ENCODE assay signal across 20 cellular contexts in genomic region chr5:3195991-3196390, GRCh38.
"Had no signal": no experiment of that assay in that cellular context is flagged by ENCODE, and none has a peak within 500 bp of the region (broad histone marks: within the 10 kb centered on the region; RNA-seq: fewer than 3 reads in every experiment).

No MANE protein-coding gene starts in this region.

- H3K4me1 ChIP-seq: adrenal gland, ascending aorta, colonic mucosa, gastroesophageal sphincter, lower lobe of right lung, vagina had no signal

- H3K27me3 Mint-ChIP-seq: central memory CD8-positive, alpha-beta T cell had no signal

- H3K27ac ChIP-seq: adrenal gland, ascending aorta, brain microvascular endothelial cell, colonic mucosa, dorsolateral prefrontal cortex, gastroesophageal sphincter, lower lobe of right lung, vagina had no signal

- H3K4me3 ChIP-seq: adrenal gland, ascending aorta, colonic mucosa, dorsolateral prefrontal cortex, gastroesophageal sphincter, lower lobe of right lung, vagina had no signal

- H3K36me3 Mint-ChIP-seq: naive B cell; stimulated activated naive B cell treated with anti-CD40 and anti-IgM and Interleukin-4, amounts not matched to agents 10 μg/mL and 1 μg/mL and 100 μg/mL, for 72 hours had no signal

- H3K4me3 Mint-ChIP-seq: activated T-cell treated with anti-CD3 and anti-CD28 coated beads, Interleukin-2, amount 50 U/mL, for 24 hours; activated T-helper 17 cell treated with anti-CD3 and anti-CD28 coated beads, Interleukin-2, amount 50 U/mL, for 72 hours; central memory CD8-positive, alpha-beta T cell; naive B cell; stimulated activated naive B cell treated with anti-CD40 and anti-IgM and Interleukin-4, amounts not matched to agents 10 μg/mL and 1 μg/mL and 100 μg/mL, for 72 hours had no signal

- ATAC-seq: activated naive CD4-positive, alpha-beta T cell treated with anti-CD3 and anti-CD28 coated beads, Interleukin-2, amount 50 U/mL, for 72 hours; activated T-helper 17 cell treated with anti-CD3 and anti-CD28 coated beads, Interleukin-2, amount 50 U/mL, for 72 hours; gastroesophageal sphincter; lower lobe of right lung; stimulated activated naive B cell treated with anti-CD40 and anti-IgM and Interleukin-4, amounts not matched to agents 10 μg/mL and 1 μg/mL and 100 μg/mL, for 72 hours had no signal

- H3K27ac Mint-ChIP-seq: activated naive CD4-positive, alpha-beta T cell treated with anti-CD3 and anti-CD28 coated beads, Interleukin-2, amount 50 U/mL, for 72 hours; activated T-cell treated with anti-CD3 and anti-CD28 coated beads, Interleukin-2, amount 50 U/mL, for 24 hours; activated T-helper 17 cell treated with anti-CD3 and anti-CD28 coated beads, Interleukin-2, amount 50 U/mL, for 72 hours; naive B cell; stimulated activated naive B cell treated with anti-CD40 and anti-IgM and Interleukin-4, amounts not matched to agents 10 μg/mL and 1 μg/mL and 100 μg/mL, for 72 hours had no signal

- H3K36me3 ChIP-seq: adrenal gland, ascending aorta, brain microvascular endothelial cell, colonic mucosa, gastroesophageal sphincter, lower lobe of right lung, vagina had no signal

- H3K4me1 Mint-ChIP-seq: activated T-helper 17 cell treated with anti-CD3 and anti-CD28 coated beads, Interleukin-2, amount 50 U/mL, for 72 hours; central memory CD8-positive, alpha-beta T cell; naive B cell had no signal

- DNase-seq: activated CD4-positive, alpha-beta T cell treated with anti-CD3 and anti-CD28 coated beads, Interleukin-2, amount 50 U/mL, for 4 hours; activated CD8-positive, alpha-beta memory T cell treated with anti-CD3 and anti-CD28 coated beads for 24 hours; activated CD8-positive, alpha-beta memory T cell treated with anti-CD3 and anti-CD28 coated beads, Interleukin-2, amount 50 U/mL, for 4 hours; activated T-cell treated with anti-CD3 and anti-CD28 coated beads, Interleukin-2, amount 50 U/mL, for 24 hours; adrenal gland; brain microvascular endothelial cell; colonic mucosa; lower lobe of right lung; naive B cell; stimulated activated CD4-positive, alpha-beta T cell treated with anti-CD3 and anti-CD28 coated beads, Interleukin-2, amount 100 ng/mL, for 48 hours; stimulated activated CD8-positive, alpha-beta memory T cell treated with anti-CD3 and anti-CD28 coated beads, Interleukin-4, amount 100 ng/mL, for 48 hours; stimulated activated naive B cell treated with anti-CD40 and anti-IgM and Interleukin-4, amounts not matched to agents 10 μg/mL and 1 μg/mL and 100 μg/mL, for 72 hours; trophoblast cell had no signal

- H3K27me3 ChIP-seq: adrenal gland, ascending aorta, brain microvascular endothelial cell, colonic mucosa, vagina had no signal

- H3K9me3 Mint-ChIP-seq: activated T-cell treated with anti-CD3 and anti-CD28 coated beads, Interleukin-2, amount 50 U/mL, for 24 hours; activated T-helper 17 cell treated with anti-CD3 and anti-CD28 coated beads, Interleukin-2, amount 50 U/mL, for 72 hours had no signal
